ENCODE assay signal across 31 cellular contexts in the genomic region with DNA sequence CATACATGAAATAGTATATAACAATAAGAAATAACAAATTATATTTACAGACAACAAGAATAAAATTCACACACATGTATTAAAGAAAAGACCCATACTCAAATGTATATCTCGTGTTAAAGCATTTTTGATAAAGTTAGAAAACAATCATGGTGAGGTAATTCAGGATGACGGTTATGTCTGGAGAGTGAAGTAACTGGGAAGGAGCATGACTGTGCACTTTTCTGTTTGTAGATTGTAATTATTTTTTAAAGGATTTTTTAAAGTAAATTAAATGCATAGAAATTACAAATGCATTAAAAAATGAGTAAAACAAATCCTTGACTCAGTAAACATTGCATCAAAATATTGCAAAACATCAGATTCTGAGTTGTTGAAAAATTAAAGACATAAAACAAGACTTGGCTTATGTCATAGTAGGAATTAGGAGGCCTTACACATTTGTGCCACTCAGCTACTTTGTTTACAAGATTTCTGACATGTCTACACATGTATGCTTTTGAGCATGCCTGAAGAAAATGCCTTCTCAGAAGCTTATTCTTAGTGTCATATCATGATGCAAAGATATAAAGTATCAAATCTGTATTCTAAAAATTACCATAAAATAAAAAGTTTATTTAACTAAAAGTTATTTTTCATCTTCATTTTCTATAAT.
A peak's percentile ranks its signal among the peaks of the same experiment; 100 is the strongest.
DNase-seq lines count a peak whose midpoint lies in the region; ATAC-seq, FAIRE-seq and TF ChIP-seq lines count a peak whose summit lies in the region.
"Had no signal": no experiment of that assay in that cellular context is flagged by ENCODE, and none has a peak within 500 bp of the region (broad histone marks: within the 10 kb centered on the region; RNA-seq: fewer than 3 reads in every experiment).

No MANE protein-coding gene starts in this region.

- intact Hi-C loops in HepG2 (cut with micrococcal nuclease; ENCODE audit: unreplicated experiment) (no loop called here), right lobe of liver (cut with DNase I) (no loop called here), head of caudate nucleus (cut with DNase I) (no loop called here)

- TF ChIP-seq CTCF in HepG2 (CRISPR knock-in tag; IDR thresholded peaks at IDR 0.05) (no peak), right lobe of liver (IDR thresholded peaks at IDR 0.05) (no peak), RWPE1 (conservative IDR thresholded peaks at IDR 0.05; ENCODE audit: low read depth) (no peak)

- no peak overlapping the region for H2AFZ ChIP-seq in HepG2 (ENCODE audit: low read length)

- DNase-seq in HepG2 (ENCODE audit: low spot score), result no peak
- DNase-seq in right lobe of liver, result no peak
- DNase-seq in RWPE1 (ENCODE audit: low spot score), result peak; percentile 30
- DNase-seq in epithelial cell of prostate (ENCODE audit: low read depth, low spot score), result peak; percentile 53
- no peak for DNase-seq in head of caudate nucleus
- no peak for DNase-seq in NCI-H187 (lab: John Stamatoyannopoulos, UW)
- DNase-seq: activated CD4-positive, alpha-beta T cell treated with anti-CD3 and anti-CD28 coated beads, Interleukin-2, amount 10 ng/mL, durations not matched to agents 24 days and 14 days; activated CD8-positive, alpha-beta memory T cell treated with anti-CD3 and anti-CD28 coated beads for 24 hours; activated T-cell treated with anti-CD3 and anti-CD28 coated beads for 4 hours; amygdala; colonic mucosa; COR-L47; DND-41; effector CD8-positive, alpha-beta T cell; GF-D8; left ventricle myocardium inferior; NCI-H1436; NCI-H748 treated with DMSO at 0.1 percent for 48 hours; Peyer's patch; right cardiac atrium; SIG-M5; spleen; stimulated activated CD4-positive, alpha-beta T cell treated with anti-CD3 and anti-CD28 coated beads, Interleukin-2, amount 100 ng/mL, for 24 hours; stimulated activated naive CD8-positive, alpha-beta T cell treated with anti-CD3 and anti-CD28 coated beads, Interleukin-15, Interleukin-2, amounts not matched to agents 100 U/mL and 50 U/mL, for 24 hours; T1000; WERI-Rb-1 had no signal

- H3K4me1 ChIP-seq in HepG2 (ENCODE audit: insufficient read depth, low read length) (no peaks in the 10 kb centered on the region), right lobe of liver (no peaks in the 10 kb centered on the region)
- H3K4me1 ChIP-seq: colonic mucosa, left ventricle myocardium inferior, Peyer's patch, spleen had no signal

- TF ChIP-seq POLR2A in HepG2 (IDR thresholded peaks at IDR 0.05; ENCODE audit: insufficient read depth in 1 of 2, low read depth in 2 of 2, low read length in 2 of 2) (no peak), right lobe of liver (IDR thresholded peaks at IDR 0.05) (no peak)

- in situ Hi-C loops in HepG2 (cut with HindIII; ENCODE audit: extremely low pct_ligation_motif_present, low pct_unique_long_range_greater_than_20kb), result no loop called here

- FAIRE-seq in HepG2 (lab: Jason Lieb, UNC), result no peak
- FAIRE-seq: keratinocyte had no signal

- no peak for TF ChIP-seq RAD21 in HepG2 (CRISPR knock-in tag; IDR thresholded peaks at IDR 0.05)

- no peak overlapping the region for H3K4me2 ChIP-seq in HepG2 (ENCODE audit: low read depth, low read length)
- H3K4me2 ChIP-seq: KMS-11 had no signal

- CTCF ChIA-PET in HepG2 (lab: Yijun Ruan, JAX; ENCODE audit: low intra/inter-chr PET ratio, low total read pairs), result no interaction called here
- CTCF ChIA-PET in RWPE1 (lab: Yijun Ruan, JAX), result no interaction called here

- BruUV-seq in HepG2 (replicated peaks; lab: Mats Ljungman, UMichigan), result no TSS peak

- H3K9ac ChIP-seq in HepG2 (ENCODE audit: insufficient read depth, low read depth, low read length), result no peak overlapping the region
- H3K9ac ChIP-seq: KMS-11 had no signal

- no peak for TF ChIP-seq EP300 in HepG2 (IDR thresholded peaks at IDR 0.05; ENCODE audit: low read depth in 2 of 2, low read length in 2 of 2)
- no peak for TF ChIP-seq EP300 in HepG2 (CRISPR knock-in tag; IDR thresholded peaks at IDR 0.05; ENCODE audit: borderline replicate concordance)

- H3K27me3 ChIP-seq in HepG2 (ENCODE audit: control insufficient read depth in 1 of 2, insufficient read depth in 2 of 2, low read length in 2 of 2), result no peaks in the 10 kb centered on the region
- no peaks in the 10 kb centered on the region for H3K27me3 ChIP-seq in right lobe of liver
- H3K27me3 ChIP-seq: colonic mucosa, Peyer's patch, spleen had no signal

- WGBS in HepG2 (ENCODE audit: low lambda C conversion rate), result 2% methylated on average over 2 of the region's 2 CpGs
- WGBS in right lobe of liver (ENCODE audit: insufficient coverage, low coverage, low lambda C conversion rate, missing lambda C conversion rate), result 50% methylated on average over 2 of the region's 2 CpGs

- no peaks in the 10 kb centered on the region for H3K79me2 ChIP-seq in HepG2 (ENCODE audit: insufficient read depth, low read length)

- H3K4me3 ChIP-seq in HepG2 (replicated peaks in 1 of 3; ENCODE audit: insufficient read depth in 1 of 3, low read depth in 2 of 3, low read length in 3 of 3) (no peak overlapping the region), right lobe of liver (no peak overlapping the region)
- H3K4me3 ChIP-seq: colonic mucosa, left ventricle myocardium inferior, Peyer's patch, spleen, thoracic aorta had no signal

- H3K27ac ChIP-seq in HepG2 (ENCODE audit: extremely low read length, insufficient read depth, low read length) (no peak overlapping the region), right lobe of liver (no peak overlapping the region), RWPE1 (no peak overlapping the region), epithelial cell of prostate (peak overlapping the region; percentile 51)
- H3K27ac ChIP-seq: C4-2B, colonic mucosa, KMS-11, left ventricle myocardium inferior, Peyer's patch, spleen, thoracic aorta, WERI-Rb-1 had no signal

- ATAC-seq in HepG2 (no peak), right lobe of liver (no peak), GM21723 (IDR thresholded peaks at IDR 0.05; ENCODE audit: unreplicated experiment) (no peak)
- ATAC-seq: right cardiac atrium; stimulated activated naive CD8-positive, alpha-beta T cell treated with anti-CD3 and anti-CD28 coated beads, Interleukin-15, Interleukin-2, amounts not matched to agents 100 U/mL and 50 U/mL, for 24 hours had no signal

- no peaks in the 10 kb centered on the region for H3K9me3 ChIP-seq in HepG2 (ENCODE audit: low read length)
- no peaks in the 10 kb centered on the region for H3K9me3 ChIP-seq in right lobe of liver
- H3K9me3 ChIP-seq: colonic mucosa, left ventricle myocardium inferior, Peyer's patch, spleen, thoracic aorta had no signal

- H4K20me1 ChIP-seq in HepG2 (ENCODE audit: insufficient read depth, low read length), result no peaks in the 10 kb centered on the region

- H3K36me3 ChIP-seq in HepG2 (replicated peaks in 1 of 2; ENCODE audit: control insufficient read depth in 1 of 2, insufficient read depth in 2 of 2, low read length in 2 of 2) (no peaks in the 10 kb centered on the region), right lobe of liver (no peaks in the 10 kb centered on the region)
- H3K36me3 ChIP-seq: colonic mucosa, left ventricle myocardium inferior, Peyer's patch, spleen, thoracic aorta, WERI-Rb-1 had no signal

- POLR2A ChIA-PET in HepG2 (lab: Yijun Ruan, JAX), result no interaction called here
- POLR2A ChIA-PET in RWPE1 (lab: Yijun Ruan, JAX; ENCODE audit: low non-redundant PET), result no interaction called here

TF ChIP-seq in HepG2, 621 proteins besides CTCF, POLR2A, EP300 and RAD21:
- TF ChIP-seq MAFK (conservative IDR thresholded peaks at IDR 0.05 in 1 of 2, IDR thresholded peaks at IDR 0.05 in 1 of 2; ENCODE audit: low read length in 2 of 2) (0 out of 4 replicates have a peak, but pooled peaks of 1 of the 2 experiments have one; percentile 8), TRIM24 (CRISPR knock-in tag; IDR thresholded peaks at IDR 0.05) (no peak), NFE2L2 (IDR thresholded peaks at IDR 0.05; ENCODE audit: low read length) (peak; percentile 72), AHR (CRISPR knock-in tag; IDR thresholded peaks at IDR 0.05) (no peak)

Comparison
In these comparisons a context has a peak if more than half of its experiments do, and no peak if none do; other contexts are left out.
1. DNase-seq: peak in RWPE1 (single experiment) and epithelial cell of prostate (single experiment); none in HepG2 (single experiment), right lobe of liver (0 of 3), head of caudate nucleus (0 of 42) and NCI-H187 (0 of 2).